In the genomic region with DNA sequence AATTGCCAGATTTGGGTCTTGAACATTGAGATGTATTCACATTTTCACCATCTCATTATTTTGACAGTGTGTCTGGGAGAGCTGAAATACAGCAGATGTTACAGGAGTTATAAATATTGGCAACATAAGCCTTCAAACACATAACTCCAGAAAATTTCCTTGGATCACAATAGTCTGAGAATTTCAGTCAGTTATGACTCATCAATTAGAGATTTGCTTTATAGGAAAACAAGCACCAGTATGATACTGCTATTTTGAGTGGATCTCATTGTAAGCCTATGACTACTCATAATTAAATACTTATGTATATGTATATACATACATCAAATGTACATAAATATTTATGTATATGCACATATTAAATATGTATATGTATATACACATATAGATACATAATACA, we compare ENCODE assay signal across 1 cellular context.
TF ChIP-seq lines count a peak whose summit lies in the region.

No MANE protein-coding gene starts in this region.

TF ChIP-seq in GM23338, 12 proteins besides CTCF, POLR2A, EP300 and RAD21 (continued from another document):
- TF ChIP-seq, protein P1, sequence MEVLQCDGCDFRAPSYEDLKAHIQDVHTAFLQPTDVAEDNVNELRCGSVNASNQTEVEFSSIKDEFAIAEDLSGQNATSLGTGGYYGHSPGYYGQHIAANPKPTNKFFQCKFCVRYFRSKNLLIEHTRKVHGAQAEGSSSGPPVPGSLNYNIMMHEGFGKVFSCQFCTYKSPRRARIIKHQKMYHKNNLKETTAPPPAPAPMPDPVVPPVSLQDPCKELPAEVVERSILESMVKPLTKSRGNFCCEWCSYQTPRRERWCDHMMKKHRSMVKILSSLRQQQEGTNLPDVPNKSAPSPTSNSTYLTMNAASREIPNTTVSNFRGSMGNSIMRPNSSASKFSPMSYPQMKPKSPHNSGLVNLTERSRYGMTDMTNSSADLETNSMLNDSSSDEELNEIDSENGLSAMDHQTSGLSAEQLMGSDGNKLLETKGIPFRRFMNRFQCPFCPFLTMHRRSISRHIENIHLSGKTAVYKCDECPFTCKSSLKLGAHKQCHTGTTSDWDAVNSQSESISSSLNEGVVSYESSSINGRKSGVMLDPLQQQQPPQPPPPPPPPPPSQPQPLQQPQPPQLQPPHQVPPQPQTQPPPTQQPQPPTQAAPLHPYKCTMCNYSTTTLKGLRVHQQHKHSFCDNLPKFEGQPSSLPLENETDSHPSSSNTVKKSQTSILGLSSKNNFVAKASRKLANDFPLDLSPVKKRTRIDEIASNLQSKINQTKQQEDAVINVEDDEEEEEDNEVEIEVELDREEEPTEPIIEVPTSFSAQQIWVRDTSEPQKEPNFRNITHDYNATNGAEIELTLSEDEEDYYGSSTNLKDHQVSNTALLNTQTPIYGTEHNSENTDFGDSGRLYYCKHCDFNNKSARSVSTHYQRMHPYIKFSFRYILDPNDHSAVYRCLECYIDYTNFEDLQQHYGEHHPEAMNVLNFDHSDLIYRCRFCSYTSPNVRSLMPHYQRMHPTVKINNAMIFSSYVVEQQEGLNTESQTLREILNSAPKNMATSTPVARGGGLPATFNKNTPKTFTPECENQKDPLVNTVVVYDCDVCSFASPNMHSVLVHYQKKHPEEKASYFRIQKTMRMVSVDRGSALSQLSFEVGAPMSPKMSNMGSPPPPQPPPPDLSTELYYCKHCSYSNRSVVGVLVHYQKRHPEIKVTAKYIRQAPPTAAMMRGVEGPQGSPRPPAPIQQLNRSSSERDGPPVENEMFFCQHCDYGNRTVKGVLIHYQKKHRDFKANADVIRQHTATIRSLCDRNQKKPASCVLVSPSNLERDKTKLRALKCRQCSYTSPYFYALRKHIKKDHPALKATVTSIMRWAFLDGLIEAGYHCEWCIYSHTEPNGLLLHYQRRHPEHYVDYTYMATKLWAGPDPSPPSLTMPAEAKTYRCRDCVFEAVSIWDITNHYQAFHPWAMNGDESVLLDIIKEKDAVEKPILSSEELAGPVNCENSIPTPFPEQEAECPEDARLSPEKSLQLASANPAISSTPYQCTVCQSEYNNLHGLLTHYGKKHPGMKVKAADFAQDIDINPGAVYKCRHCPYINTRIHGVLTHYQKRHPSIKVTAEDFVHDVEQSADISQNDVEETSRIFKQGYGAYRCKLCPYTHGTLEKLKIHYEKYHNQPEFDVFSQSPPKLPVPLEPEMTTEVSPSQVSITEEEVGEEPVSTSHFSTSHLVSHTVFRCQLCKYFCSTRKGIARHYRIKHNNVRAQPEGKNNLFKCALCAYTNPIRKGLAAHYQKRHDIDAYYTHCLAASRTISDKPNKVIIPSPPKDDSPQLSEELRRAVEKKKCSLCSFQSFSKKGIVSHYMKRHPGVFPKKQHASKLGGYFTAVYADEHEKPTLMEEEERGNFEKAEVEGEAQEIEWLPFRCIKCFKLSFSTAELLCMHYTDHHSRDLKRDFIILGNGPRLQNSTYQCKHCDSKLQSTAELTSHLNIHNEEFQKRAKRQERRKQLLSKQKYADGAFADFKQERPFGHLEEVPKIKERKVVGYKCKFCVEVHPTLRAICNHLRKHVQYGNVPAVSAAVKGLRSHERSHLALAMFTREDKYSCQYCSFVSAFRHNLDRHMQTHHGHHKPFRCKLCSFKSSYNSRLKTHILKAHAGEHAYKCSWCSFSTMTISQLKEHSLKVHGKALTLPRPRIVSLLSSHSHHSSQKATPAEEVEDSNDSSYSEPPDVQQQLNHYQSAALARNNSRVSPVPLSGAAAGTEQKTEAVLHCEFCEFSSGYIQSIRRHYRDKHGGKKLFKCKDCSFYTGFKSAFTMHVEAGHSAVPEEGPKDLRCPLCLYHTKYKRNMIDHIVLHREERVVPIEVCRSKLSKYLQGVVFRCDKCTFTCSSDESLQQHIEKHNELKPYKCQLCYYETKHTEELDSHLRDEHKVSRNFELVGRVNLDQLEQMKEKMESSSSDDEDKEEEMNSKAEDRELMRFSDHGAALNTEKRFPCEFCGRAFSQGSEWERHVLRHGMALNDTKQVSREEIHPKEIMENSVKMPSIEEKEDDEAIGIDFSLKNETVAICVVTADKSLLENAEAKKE (CRISPR knock-in tag; IDR thresholded peaks at IDR 0.05): no peak
- TF ChIP-seq NANOG (IDR thresholded peaks at IDR 0.05; ENCODE audit: borderline replicate concordance) (no peak), CREB1 (CRISPR knock-in tag; IDR thresholded peaks at IDR 0.05; ENCODE audit: low read depth) (no peak), ZNF331 (CRISPR knock-in tag; IDR thresholded peaks at IDR 0.05; ENCODE audit: low read depth) (no peak), ZNF114 (CRISPR knock-in tag; IDR thresholded peaks at IDR 0.05) (no peak), EZH2 (IDR thresholded peaks at IDR 0.05; ENCODE audit: low read depth, unreplicated experiment) (no peak)
- TF ChIP-seq, protein P2, sequence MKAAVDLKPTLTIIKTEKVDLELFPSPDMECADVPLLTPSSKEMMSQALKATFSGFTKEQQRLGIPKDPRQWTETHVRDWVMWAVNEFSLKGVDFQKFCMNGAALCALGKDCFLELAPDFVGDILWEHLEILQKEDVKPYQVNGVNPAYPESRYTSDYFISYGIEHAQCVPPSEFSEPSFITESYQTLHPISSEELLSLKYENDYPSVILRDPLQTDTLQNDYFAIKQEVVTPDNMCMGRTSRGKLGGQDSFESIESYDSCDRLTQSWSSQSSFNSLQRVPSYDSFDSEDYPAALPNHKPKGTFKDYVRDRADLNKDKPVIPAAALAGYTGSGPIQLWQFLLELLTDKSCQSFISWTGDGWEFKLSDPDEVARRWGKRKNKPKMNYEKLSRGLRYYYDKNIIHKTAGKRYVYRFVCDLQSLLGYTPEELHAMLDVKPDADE (IDR thresholded peaks at IDR 0.05): no peak
- TF ChIP-seq, protein P3, sequence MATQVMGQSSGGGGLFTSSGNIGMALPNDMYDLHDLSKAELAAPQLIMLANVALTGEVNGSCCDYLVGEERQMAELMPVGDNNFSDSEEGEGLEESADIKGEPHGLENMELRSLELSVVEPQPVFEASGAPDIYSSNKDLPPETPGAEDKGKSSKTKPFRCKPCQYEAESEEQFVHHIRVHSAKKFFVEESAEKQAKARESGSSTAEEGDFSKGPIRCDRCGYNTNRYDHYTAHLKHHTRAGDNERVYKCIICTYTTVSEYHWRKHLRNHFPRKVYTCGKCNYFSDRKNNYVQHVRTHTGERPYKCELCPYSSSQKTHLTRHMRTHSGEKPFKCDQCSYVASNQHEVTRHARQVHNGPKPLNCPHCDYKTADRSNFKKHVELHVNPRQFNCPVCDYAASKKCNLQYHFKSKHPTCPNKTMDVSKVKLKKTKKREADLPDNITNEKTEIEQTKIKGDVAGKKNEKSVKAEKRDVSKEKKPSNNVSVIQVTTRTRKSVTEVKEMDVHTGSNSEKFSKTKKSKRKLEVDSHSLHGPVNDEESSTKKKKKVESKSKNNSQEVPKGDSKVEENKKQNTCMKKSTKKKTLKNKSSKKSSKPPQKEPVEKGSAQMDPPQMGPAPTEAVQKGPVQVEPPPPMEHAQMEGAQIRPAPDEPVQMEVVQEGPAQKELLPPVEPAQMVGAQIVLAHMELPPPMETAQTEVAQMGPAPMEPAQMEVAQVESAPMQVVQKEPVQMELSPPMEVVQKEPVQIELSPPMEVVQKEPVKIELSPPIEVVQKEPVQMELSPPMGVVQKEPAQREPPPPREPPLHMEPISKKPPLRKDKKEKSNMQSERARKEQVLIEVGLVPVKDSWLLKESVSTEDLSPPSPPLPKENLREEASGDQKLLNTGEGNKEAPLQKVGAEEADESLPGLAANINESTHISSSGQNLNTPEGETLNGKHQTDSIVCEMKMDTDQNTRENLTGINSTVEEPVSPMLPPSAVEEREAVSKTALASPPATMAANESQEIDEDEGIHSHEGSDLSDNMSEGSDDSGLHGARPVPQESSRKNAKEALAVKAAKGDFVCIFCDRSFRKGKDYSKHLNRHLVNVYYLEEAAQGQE (IDR thresholded peaks at IDR 0.05; ENCODE audit: unreplicated experiment): no peak
